ENCODE assay signal across 12 cellular contexts in the genomic region with DNA sequence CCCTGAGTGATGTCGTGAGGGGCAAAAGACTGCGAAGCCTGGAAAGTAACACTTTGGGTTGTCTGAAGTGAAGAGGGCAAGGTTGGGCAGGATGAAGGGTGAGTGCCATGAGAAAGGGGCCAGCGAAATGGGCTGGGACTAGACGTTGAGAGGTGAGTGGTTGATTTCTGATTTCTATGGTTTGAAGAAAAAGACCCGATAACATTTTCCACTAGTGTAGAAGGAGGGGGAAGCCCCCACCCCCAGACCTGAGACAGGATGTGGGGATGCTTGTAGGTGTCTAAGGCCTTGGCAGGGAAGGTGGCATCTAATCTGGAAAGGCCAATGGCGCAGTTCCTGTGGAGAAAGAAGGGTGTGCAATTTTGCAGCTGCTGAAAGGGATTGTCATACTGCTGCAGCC. TPM values are rescaled to one million over a fixed set of nuclear protein-coding genes. Genes with fewer than 3 reads are reported as not detected.
DNase-seq lines count a peak whose midpoint lies in the region; ATAC-seq, FAIRE-seq and TF ChIP-seq lines count a peak whose summit lies in the region.
"Had no signal": no experiment of that assay in that cellular context is flagged by ENCODE, and none has a peak within 500 bp of the region (broad histone marks: within the 10 kb centered on the region; RNA-seq: fewer than 3 reads in every experiment).

No MANE protein-coding gene starts in this region.

- H3K4me3 ChIP-seq in thymus (ENCODE audit: low read length) (no peak overlapping the region), pancreas (no peak overlapping the region)
- H3K4me3 ChIP-seq: A549 had no signal

- H3K4me1 ChIP-seq in thymus (ENCODE audit: control insufficient read depth, insufficient read depth, low read length) (no peaks in the 10 kb centered on the region), pancreas (peaks cover 0 to 6% (median 5%) of the 10 kb centered on the region in 3 donors)

- no peaks in the 10 kb centered on the region for H3K36me3 ChIP-seq in thymus (ENCODE audit: control insufficient read depth, insufficient read depth)
- no peaks in the 10 kb centered on the region for H3K36me3 ChIP-seq in pancreas

- FAIRE-seq in HTR-8/SVneo (lab: Jason Lieb, UNC) (no peak), pancreas (lab: Jason Lieb, UNC) (no peak)
- FAIRE-seq: A549 had no signal

- no peak for TF ChIP-seq CTCF in pancreas (IDR thresholded peaks at IDR 0.05)

- H3K27me3 ChIP-seq in thymus (ENCODE audit: control insufficient read depth, insufficient read depth) = no peaks in the 10 kb centered on the region
- H3K27me3 ChIP-seq in pancreas = no peaks in the 10 kb centered on the region

- H3K27ac ChIP-seq in thymus (ENCODE audit: low read depth) = peak overlapping the region; percentile 49
- H3K27ac ChIP-seq in pancreas = no peak overlapping the region
- H3K27ac ChIP-seq: A549 had no signal

- ATAC-seq in pancreas = no peak

- 90% methylated on average over 6 of the region's 6 CpGs for WGBS in thymus
- 84 to 92% methylated on average over 6 of the region's 6 CpGs for WGBS in pancreas, 2 donors

- H3K9me3 ChIP-seq in thymus (ENCODE audit: control insufficient read depth) (no peaks in the 10 kb centered on the region), pancreas (no peaks in the 10 kb centered on the region)
- H3K9me3 ChIP-seq: A549 had no signal

- DNase-seq in activated gamma-delta T cell treated with anti-CD3 and anti-CD28 coated beads, Interleukin-2, amount 50 U/mL, for 16 hours (ENCODE audit: low read depth) = peak; percentile 54
- DNase-seq in activated gamma-delta T cell treated with Interleukin-2 at 50 U/mL for 16 hours (no peak), HTR-8/SVneo (ENCODE audit: insufficient read length, low spot score) (no peak), pancreas (no peak), NOMO-1 treated with DMSO at 0.1 percent for 48 hours (lab: John Stamatoyannopoulos, UW; ENCODE audit: unreplicated experiment) (no peak)
- peak; percentile 63 for DNase-seq in activated T-helper 9 cell treated with anti-CD3 and anti-CD28 coated beads, Interleukin-2, amount 50 U/mL, for 16 hours (ENCODE audit: low read depth)
- DNase-seq in stimulated activated CD4-positive, alpha-beta T cell treated with anti-CD3 and anti-CD28 coated beads, Interleukin-2, amount 100 ng/mL, for 4 hours (ENCODE audit: low read depth) = peak; percentile 74
- DNase-seq: DMS79, MV-4-11, NCI-H526 treated with DMSO at 0.1 percent for 48 hours had no signal

- intact Hi-C loops in pancreas (cut with DNase I) = no loop called here

RNA-seq across cellular contexts. Expression of gene KIF3B, which starts 25.3 kb away (rescaled TPM):
- 8.3 TPM for polyA plus RNA-seq in thymus
- 10 to 100 TPM; 23.7 to 35.4 (median 27.9) TPM for total RNA-seq in pancreas
- polyA plus RNA-seq in pancreas = 10 to 100 TPM; 11.0 to 19.4 TPM

RNA-seq across cellular contexts. Expression of gene POFUT1, which starts 44.5 kb away (rescaled TPM):
- 9.1 TPM for polyA plus RNA-seq in thymus
- total RNA-seq in pancreas = 10 to 100 TPM; 10.9 to 20.7 (median 16.8) TPM
- polyA plus RNA-seq in pancreas = 10 to 100 TPM in 1 of 2 donors, 1 to 10 TPM in 1; 7.3 to 10.3 TPM

RNA-seq across cellular contexts. Expression of gene PLAGL2, which starts 44.6 kb away (rescaled TPM):
- polyA plus RNA-seq in thymus (5.0 TPM), pancreas (1 to 10 TPM; 2.4 to 4.4 TPM)
- total RNA-seq in pancreas = 1 to 10 TPM; 3.3 to 7.2 (median 4.6) TPM

Comparison
In these comparisons a context has a peak if more than half of its experiments do, and no peak if none do; other contexts are left out.
1. DNase-seq: peak in activated gamma-delta T cell treated with anti-CD3 and anti-CD28 coated beads, Interleukin-2, amount 50 U/mL, for 16 hours (single experiment), activated T-helper 9 cell treated with anti-CD3 and anti-CD28 coated beads, Interleukin-2, amount 50 U/mL, for 16 hours (single experiment) and stimulated activated CD4-positive, alpha-beta T cell treated with anti-CD3 and anti-CD28 coated beads, Interleukin-2, amount 100 ng/mL, for 4 hours (single experiment); none in activated gamma-delta T cell treated with Interleukin-2 at 50 U/mL for 16 hours (single experiment), HTR-8/SVneo (single experiment), pancreas (0 of 6) and NOMO-1 treated with DMSO at 0.1 percent for 48 hours (single experiment).